8 cellular contexts compared by ENCODE assay signal in the genomic region with DNA sequence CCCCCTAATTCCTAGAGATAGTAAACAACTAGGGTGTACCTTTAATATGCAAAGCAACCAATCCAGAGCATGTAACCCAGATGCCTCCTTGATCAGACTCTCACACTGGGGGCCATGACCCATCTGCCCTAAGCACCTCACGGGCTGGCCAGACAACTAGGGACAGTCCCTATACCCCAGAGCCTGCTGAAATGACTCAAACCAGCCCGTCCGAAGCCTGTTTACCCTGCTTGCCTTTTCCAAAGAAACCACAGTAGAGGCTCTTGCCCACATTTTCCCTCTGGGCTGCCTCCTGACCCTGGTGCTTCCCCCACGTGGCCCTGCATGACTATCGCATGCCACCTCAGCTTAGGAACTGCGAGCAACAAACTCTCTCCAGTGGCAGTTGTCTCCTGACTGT. TPM values are rescaled to one million over a fixed set of nuclear protein-coding genes. Genes with fewer than 3 reads are reported as not detected.
A peak's percentile ranks its signal among the peaks of the same experiment; 100 is the strongest.
DNase-seq lines count a peak whose midpoint lies in the region; ATAC-seq, FAIRE-seq and TF ChIP-seq lines count a peak whose summit lies in the region.

No MANE protein-coding gene starts in this region.

- WGBS in H1 (ENCODE audit: extremely low coverage in 1 of 2, insufficient coverage in 1 of 2, insufficient read length in 1 of 2, insufficient replicate concordance in 2 of 2, low coverage in 1 of 2, low lambda C conversion rate in 2 of 2, missing lambda C conversion rate in 1 of 2), 2 experiments: 78% methylated on average over 6 of the region's 6 CpGs; no CpG with 5 or more reads in 1 of the 2 experiments
- 88 to 91% (median 90%) methylated on average over 6 of the region's 6 CpGs for WGBS in ovary, 3 donors

- no peak for FAIRE-seq in H1 (lab: Jason Lieb, UNC)

- H3K79me1 ChIP-seq in H1 (ENCODE audit: low read depth, low read length): no peaks in the 10 kb centered on the region; the same call in 1 of the 2 replicates

- DNase-seq in GM10266 (ENCODE audit: extremely low spot score): peak; percentile 55
- no peak for DNase-seq in H1 (ENCODE audit: low read depth in 1 of 2, low spot score in 2 of 2)
- DNase-seq in upper lobe of right lung: no peak
- no peak for DNase-seq in left lung
- DNase-seq in MCF 10A (ENCODE audit: unreplicated experiment): no peak
- DNase-seq in ovary: no peak

- H4K91ac ChIP-seq in H1 (replicated peaks; ENCODE audit: insufficient read length, low read length): no peak overlapping the region

- H2BK12ac ChIP-seq in H1 (ENCODE audit: low read depth, low read length): no peak overlapping the region

- H3K36me3 Mint-ChIP-seq in MCF 10A (ENCODE audit: insufficient read depth, unreplicated experiment): peaks cover 8% of the 10 kb centered on the region

- H3K14ac ChIP-seq in H1 (ENCODE audit: insufficient read length): no peak overlapping the region

- TF ChIP-seq CTCF in GM10266 (IDR thresholded peaks at IDR 0.05; ENCODE audit: control insufficient read depth, insufficient read depth, low read depth, missing control alignments) (no peak), H1 (IDR thresholded peaks at IDR 0.05; ENCODE audit: control extremely low read depth in 1 of 3, insufficient read depth in 1 of 3, low read depth in 1 of 3, low read length in 3 of 3) (peak in 1 of 3 experiments; percentile 18; a peak in 1 of 4 replicates), upper lobe of right lung (IDR thresholded peaks at IDR 0.05) (no peak), left lung (IDR thresholded peaks at IDR 0.05) (no peak), MCF 10A (IDR thresholded peaks at IDR 0.05; ENCODE audit: unreplicated experiment) (no peak), ovary (IDR thresholded peaks at IDR 0.05) (no peak)

- no peaks in the 10 kb centered on the region; a peak in 2 of 7 replicates for H3K27me3 ChIP-seq in H1 (replicated peaks in 1 of 4; ENCODE audit: control insufficient read depth in 3 of 4, extremely low read depth in 1 of 4, insufficient read depth in 3 of 4, low read length in 3 of 4)
- H3K27me3 ChIP-seq in upper lobe of right lung: no peaks in the 10 kb centered on the region
- H3K27me3 ChIP-seq in left lung: no peaks in the 10 kb centered on the region
- no peaks in the 10 kb centered on the region for H3K27me3 ChIP-seq in ovary

- ATAC-seq in GM21390 (IDR thresholded peaks at IDR 0.05; ENCODE audit: unreplicated experiment) (peak; percentile 78), HG03469 (IDR thresholded peaks at IDR 0.05; ENCODE audit: unreplicated experiment) (peak; percentile 69), upper lobe of right lung (no peak), left lung (no peak)

- H4K20me1 ChIP-seq in H1 (replicated peaks in 1 of 2; ENCODE audit: control insufficient read depth in 1 of 2, insufficient read depth in 2 of 2, low read length in 2 of 2): peaks cover 0 to 1% of the 10 kb centered on the region in 2 experiments

- TF ChIP-seq EP300 in H1 (IDR thresholded peaks at IDR 0.05; ENCODE audit: borderline replicate concordance in 1 of 2, low read depth in 2 of 2, low read length in 2 of 2): no peak
- TF ChIP-seq EP300 in ovary (IDR thresholded peaks at IDR 0.05): no peak

- H2AK5ac ChIP-seq in H1 (ENCODE audit: low read depth, low read length): no peak overlapping the region

- no peak overlapping the region for H2AFZ ChIP-seq in H1 (ENCODE audit: low read length)

- H3K4me3 ChIP-seq in H1 (ENCODE audit: extremely low read depth in 1 of 4, insufficient read depth in 2 of 4, low read depth in 3 of 4, low read length in 4 of 4): no peak overlapping the region
- H3K4me3 ChIP-seq in upper lobe of right lung: no peak overlapping the region
- no peak overlapping the region for H3K4me3 ChIP-seq in left lung
- no peak overlapping the region for H3K4me3 ChIP-seq in ovary

- H2BK15ac ChIP-seq in H1 (ENCODE audit: low read length): no peak overlapping the region

- BruUV-seq in MCF 10A (replicated peaks; lab: Mats Ljungman, UMichigan): no TSS peak

- H3K56ac ChIP-seq in H1 (replicated peaks; ENCODE audit: insufficient read length, low read depth, low read length): no peak overlapping the region

- H3K9me3 ChIP-seq in H1 (ENCODE audit: insufficient read depth in 2 of 2, low read depth in 1 of 2, low read length in 1 of 2): no peaks in the 10 kb centered on the region
- H3K9me3 ChIP-seq in upper lobe of right lung: no peaks in the 10 kb centered on the region
- no peaks in the 10 kb centered on the region for H3K9me3 ChIP-seq in left lung
- no peaks in the 10 kb centered on the region for H3K9me3 ChIP-seq in ovary

- H3K27ac ChIP-seq in H1 (ENCODE audit: low read depth, low read length): no peak overlapping the region
- H3K27ac ChIP-seq in upper lobe of right lung: no peak overlapping the region
- no peak overlapping the region for H3K27ac ChIP-seq in left lung
- no peak overlapping the region for H3K27ac ChIP-seq in ovary

- H3K4me1 ChIP-seq in H1 (replicated peaks in 1 of 4; ENCODE audit: control insufficient read depth in 3 of 4, insufficient read depth in 4 of 4, low read length in 3 of 4) (peaks cover 0 to 4% (median 0%) of the 10 kb centered on the region in 4 experiments; a peak in 3 of 7 replicates), upper lobe of right lung (peaks cover 7% of the 10 kb centered on the region), left lung (peaks cover 0 to 5% of the 10 kb centered on the region in 2 donors), ovary (ENCODE audit: insufficient read depth) (peaks cover 8% of the 10 kb centered on the region)

- CTCF ChIA-PET in H1 (lab: Charles Lee; ENCODE audit: partially characterized antibody): interaction anchor here (1.5 kb wide), 1 partner anchor 51 kb away, joined by 5 read pairs; no protein-coding TSS in a partner anchor
- CTCF ChIA-PET in MCF 10A (lab: Yijun Ruan, JAX): interaction anchor here (0.7 kb wide), 1 partner anchor 297 kb away, joined by 5 read pairs; no protein-coding TSS in a partner anchor

- H3K79me2 ChIP-seq in H1 (ENCODE audit: control insufficient read depth in 1 of 2, insufficient read depth in 2 of 2, low read length in 2 of 2): no peaks in the 10 kb centered on the region

- H3K27me3 Mint-ChIP-seq in MCF 10A (ENCODE audit: insufficient read depth, unreplicated experiment): no peaks in the 10 kb centered on the region

- TF ChIP-seq POLR2A in H1 (IDR thresholded peaks at IDR 0.05; ENCODE audit: control extremely low read depth in 1 of 2, low read depth in 2 of 2, low read length in 2 of 2) (no peak), ovary (IDR thresholded peaks at IDR 0.05) (no peak)

- H2BK20ac ChIP-seq in H1 (ENCODE audit: low read length): no peak overlapping the region

- H3K9ac ChIP-seq in H1 (replicated peaks in 1 of 4; ENCODE audit: extremely low read depth in 1 of 4, low read depth in 3 of 4, low read length in 3 of 4): no peak overlapping the region

- H2BK5ac ChIP-seq in H1 (ENCODE audit: low read depth, low read length): no peak overlapping the region

- H3K23me2 ChIP-seq in H1 (ENCODE audit: low read depth, low read length): no peaks in the 10 kb centered on the region

- peaks cover 7% of the 10 kb centered on the region for H3K4me1 Mint-ChIP-seq in MCF 10A (ENCODE audit: insufficient read depth, unreplicated experiment)

- intact Hi-C loops in upper lobe of right lung (cut with DNase I) (no loop called here), left lung (cut with DNase I) (no loop called here), MCF 10A (cut with micrococcal nuclease) (no loop called here), ovary (cut with DNase I) (no loop called here)

- H3K4ac ChIP-seq in H1 (replicated peaks; ENCODE audit: insufficient read length, low read depth, low read length): no peak overlapping the region

- no peak overlapping the region for H3K18ac ChIP-seq in H1 (ENCODE audit: extremely low read depth, low read length)

- H4K8ac ChIP-seq in H1 (ENCODE audit: extremely low read depth, insufficient read depth, low read length): peak overlapping the region; percentile 19; the same call in 1 of the 2 replicates

- no peak overlapping the region for H2BK120ac ChIP-seq in H1 (replicated peaks; ENCODE audit: low read depth, low read length)

- no peak overlapping the region for H3K4me3 Mint-ChIP-seq in MCF 10A (ENCODE audit: unreplicated experiment)

- POLR2A ChIA-PET in H1 (lab: Charles Lee; ENCODE audit: partially characterized antibody) (no interaction called here), MCF 10A (lab: Yijun Ruan, JAX) (no interaction called here)

- no peaks in the 10 kb centered on the region for H3K9me3 Mint-ChIP-seq in MCF 10A (ENCODE audit: unreplicated experiment)

- H3K23ac ChIP-seq in H1 (ENCODE audit: insufficient read length): no peak overlapping the region

- TF ChIP-seq RAD21 in H1 (IDR thresholded peaks at IDR 0.05 in 1 of 2, conservative IDR thresholded peaks at IDR 0.05 in 1 of 2; ENCODE audit: low read depth in 2 of 2, low read length in 2 of 2): no peak

- H4K5ac ChIP-seq in H1 (ENCODE audit: insufficient read length, low read depth, low read length): no peak overlapping the region

- no peak overlapping the region for H3K27ac Mint-ChIP-seq in MCF 10A (ENCODE audit: low read depth, unreplicated experiment)

- no peaks in the 10 kb centered on the region for H3K36me3 ChIP-seq in H1 (ENCODE audit: control insufficient read depth in 2 of 4, insufficient read depth in 4 of 4, low read length in 3 of 4)
- H3K36me3 ChIP-seq in upper lobe of right lung: no peaks in the 10 kb centered on the region
- no peaks in the 10 kb centered on the region for H3K36me3 ChIP-seq in left lung
- H3K36me3 ChIP-seq in ovary: no peaks in the 10 kb centered on the region

- no peak overlapping the region for H3K4me2 ChIP-seq in H1 (ENCODE audit: insufficient read depth in 1 of 2, low read depth in 2 of 2, low read length in 2 of 2)

TF ChIP-seq in H1, 55 proteins besides CTCF, POLR2A, EP300 and RAD21:
- TF ChIP-seq, protein P1, sequence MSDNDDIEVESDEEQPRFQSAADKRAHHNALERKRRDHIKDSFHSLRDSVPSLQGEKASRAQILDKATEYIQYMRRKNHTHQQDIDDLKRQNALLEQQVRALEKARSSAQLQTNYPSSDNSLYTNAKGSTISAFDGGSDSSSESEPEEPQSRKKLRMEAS (IDR thresholded peaks at IDR 0.05): peak; percentile 62; the same call in 1 of the 2 replicates
- TF ChIP-seq SAP30 (IDR thresholded peaks at IDR 0.05; ENCODE audit: insufficient read depth, insufficient replicate concordance, low read length): no peak

RNA-seq across cellular contexts. Expression of a gene that starts 46.2 kb away (rescaled TPM):
- total RNA-seq in H1 (2021; fragmentation: NEBNext Ultra II Directional; extraction: Animal tissue kit (Norgen Biotek cat#: 25700)): 12.2 and 13.1 TPM in 2 replicates
- polyA plus RNA-seq in H1 (2011; rRNA removed) (4.2 and 5.5 TPM in 2 replicates), ovary (10 to 100 TPM; 57.3 to 63.3 TPM)
- polyA plus RNA-seq in H1 (2011; cell fraction: cytosol; rRNA removed): 10.4 TPM
- 2.8 TPM for polyA plus RNA-seq in H1 (2011; cell fraction: nucleus; rRNA removed)
- 10.7 to 16.2 TPM (median 13.3 TPM) in 4 replicates for polyA plus RNA-seq in H1 (2012, experiment 1 of 2)
- 14.8 TPM for polyA plus RNA-seq in H1 (2012, experiment 2 of 2)
- 23.2 TPM for polyA plus RNA-seq in H1 (2013, experiment 1 of 2)
- polyA plus RNA-seq in H1 (2013, experiment 2 of 2): 23.5 TPM
- 2.7 and 2.8 TPM in 2 replicates for polyA minus RNA-seq in H1 (2011; rRNA and poly(A)+ RNA removed)
- polyA minus RNA-seq in H1 (2011; cell fraction: cytosol; rRNA and poly(A)+ RNA removed): 8.9 TPM
- polyA minus RNA-seq in H1 (2011; cell fraction: nucleus; rRNA and poly(A)+ RNA removed): 2.0 TPM
- total RNA-seq in upper lobe of right lung (31.0 TPM), left lung (10 to 100 TPM; 23.3 to 26.7 TPM), MCF 10A (2022) (17.0 and 26.0 TPM in 2 replicates), ovary (10 to 100 TPM in 6 of 7 donors, 1 to 10 TPM in 1; 7.6 to 44.5 (median 15.4) TPM)

Comparison
In these comparisons a context has a peak if more than half of its experiments do, and no peak if none do; other contexts are left out.
1. ATAC-seq: peak in GM21390 (single experiment) and HG03469 (single experiment); none in upper lobe of right lung (single experiment) and left lung (single experiment).